Comparison of ENCODE assay signal across 12 cellular contexts in the genomic region with DNA sequence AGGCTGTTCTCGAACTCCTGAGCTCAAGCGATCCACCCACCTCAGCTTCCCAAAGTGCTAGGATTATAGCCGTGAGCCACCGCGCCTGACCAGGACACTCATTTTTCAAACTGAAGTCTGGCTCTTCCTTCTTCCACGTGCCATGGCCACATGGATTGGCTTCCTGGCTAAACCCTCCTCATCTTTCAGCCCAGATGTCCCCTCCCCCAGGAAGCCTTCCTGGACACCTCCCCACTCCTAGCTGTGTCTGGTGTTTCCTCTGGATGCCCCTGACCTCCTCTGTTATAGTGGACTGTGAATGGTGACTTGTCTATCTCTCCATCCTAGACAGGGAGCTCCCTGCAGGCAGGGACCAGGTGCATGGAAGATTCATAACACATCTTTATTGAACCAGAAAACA.
DNase-seq lines count a peak whose midpoint lies in the region; TF ChIP-seq lines count a peak whose summit lies in the region.
"Had no signal": no experiment of that assay in that cellular context is flagged by ENCODE, and none has a peak within 500 bp of the region (broad histone marks: within the 10 kb centered on the region; RNA-seq: fewer than 3 reads in every experiment).

No MANE protein-coding gene starts in this region.

- CTCF ChIA-PET in HEK293 (lab: Yijun Ruan, JAX), result interaction anchor here (0.8 to 3.4 kb wide), 5 partner anchors 8 to 111 kb away, joined by 3 to 34 read pairs (median 10); no protein-coding TSS in a partner anchor

- H3K4me3 Mint-ChIP-seq in nephron progenitor cell, result no peak overlapping the region
- H3K4me3 Mint-ChIP-seq: CD14-positive monocyte; CD8-positive, alpha-beta memory T cell had no signal

- no peaks in the 10 kb centered on the region for H3K36me3 Mint-ChIP-seq in nephron progenitor cell (ENCODE audit: low read depth)
- H3K36me3 Mint-ChIP-seq: CD14-positive monocyte; CD8-positive, alpha-beta memory T cell had no signal

- no peaks in the 10 kb centered on the region for H3K36me3 ChIP-seq in HEK293 (ENCODE audit: control insufficient read depth in 2 of 2, insufficient read depth in 1 of 2, low read length in 2 of 2)

- peaks cover 65% of the 10 kb centered on the region for H3K4me1 Mint-ChIP-seq in nephron progenitor cell

- H3K9me3 Mint-ChIP-seq in nephron progenitor cell, result no peaks in the 10 kb centered on the region
- H3K9me3 Mint-ChIP-seq: CD14-positive monocyte; CD8-positive, alpha-beta memory T cell had no signal

- no peaks in the 10 kb centered on the region for H3K9me3 ChIP-seq in HEK293 (ENCODE audit: control insufficient read depth, insufficient read depth, low read depth, low read length)

- POLR2A ChIA-PET in HEK293 (lab: Yijun Ruan, JAX), result no interaction called here

- H3K27me3 Mint-ChIP-seq in nephron progenitor cell (ENCODE audit: low read depth, poor library complexity), result no peaks in the 10 kb centered on the region

- in situ Hi-C loops in GM13976 (cut with MboI; ENCODE audit: low sequenced_read_pairs, unreplicated experiment), result no loop called here

- no peak for TF ChIP-seq CTCF in HEK293 (tag by site-specific recombination; IDR thresholded peaks at IDR 0.05)
- TF ChIP-seq CTCF in nephron progenitor cell (IDR thresholded peaks at IDR 0.05), result no peak
- TF ChIP-seq CTCF in GM13976 (IDR thresholded peaks at IDR 0.05; ENCODE audit: borderline replicate concordance, control extremely low read depth, extremely low read depth, insufficient read depth, missing control alignments), result no peak

- DNase-seq in 8988T (peak; percentile 7), iPS-NIHi7 (ENCODE audit: extremely low spot score) (peak; percentile 7), nephron progenitor cell (no peak), AG08396 (ENCODE audit: low spot score) (no peak), GM13976 (ENCODE audit: low spot score) (no peak)
- DNase-seq in activated CD4-positive, CD25-positive, alpha-beta regulatory T cell treated with anti-CD3 and anti-CD28 coated beads, Interleukin-2, amount 50 U/mL, for 72 hours, result no peak
- no peak for DNase-seq in stimulated activated CD4-positive, alpha-beta T cell treated with anti-CD3 and anti-CD28 coated beads, Interleukin-2, amount 100 ng/mL, for 24 hours
- DNase-seq: CD8-positive, alpha-beta memory T cell; DMS53; GF-D8 had no signal

- H3K4me3 ChIP-seq in HEK293 (ENCODE audit: low read depth, low read length), result no peak overlapping the region

- no peak overlapping the region for H3K27ac ChIP-seq in HEK293 (ENCODE audit: extremely low read depth, low read depth, low read length)

- H3K4me1 ChIP-seq in HEK293 (ENCODE audit: control insufficient read depth, insufficient read depth, low read length), result peaks cover 4% of the 10 kb centered on the region

- peak overlapping the region; percentile 75 for H3K27ac Mint-ChIP-seq in nephron progenitor cell
- H3K27ac Mint-ChIP-seq: CD14-positive monocyte; CD8-positive, alpha-beta memory T cell had no signal

TF ChIP-seq in HEK293, 187 proteins besides CTCF, POLR2A, EP300 and RAD21:
- no peak for TF ChIP-seq ZNF654 (tag by site-specific recombination; IDR thresholded peaks at IDR 0.05; ENCODE audit: low read depth)
- TF ChIP-seq SP2 (tag by site-specific recombination; IDR thresholded peaks at IDR 0.05), result peak; percentile 19; the same call in 1 of the 2 replicates

Comparison
In these comparisons a context has a peak if more than half of its experiments do, and no peak if none do; other contexts are left out.
1. DNase-seq: peak in 8988T (single experiment) and iPS-NIHi7 (single experiment); none in nephron progenitor cell (single experiment), AG08396 (single experiment), activated CD4-positive, CD25-positive, alpha-beta regulatory T cell treated with anti-CD3 and anti-CD28 coated beads, Interleukin-2, amount 50 U/mL, for 72 hours (single experiment), stimulated activated CD4-positive, alpha-beta T cell treated with anti-CD3 and anti-CD28 coated beads, Interleukin-2, amount 100 ng/mL, for 24 hours (0 of 2) and GM13976 (single experiment).